25 cellular contexts compared by ENCODE assay signal in the genomic region with DNA sequence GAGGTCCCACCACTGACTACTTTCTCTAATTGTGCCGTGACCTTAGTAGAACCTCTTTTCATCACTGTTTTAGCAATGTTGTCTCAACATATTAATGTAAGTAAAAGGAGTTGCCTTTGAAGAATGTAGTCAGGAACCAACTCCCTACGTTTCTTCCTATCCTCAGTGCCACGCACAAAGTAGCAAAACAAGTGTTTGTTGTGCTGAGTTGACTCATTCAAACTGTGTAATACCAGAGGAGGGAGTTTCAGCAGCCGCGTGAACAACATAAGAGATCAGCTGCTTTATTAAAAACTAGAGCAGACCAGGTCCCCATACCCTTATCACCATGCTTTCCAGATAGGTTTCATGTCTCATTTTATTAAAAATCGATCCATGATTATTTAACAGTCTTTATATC. TPM values are rescaled to one million over a fixed set of nuclear protein-coding genes. Genes with fewer than 3 reads are reported as not detected.
DNase-seq lines count a peak whose midpoint lies in the region; ATAC-seq and TF ChIP-seq lines count a peak whose summit lies in the region.
"Had no signal": no experiment of that assay in that cellular context is flagged by ENCODE, and none has a peak within 500 bp of the region (broad histone marks: within the 10 kb centered on the region; RNA-seq: fewer than 3 reads in every experiment).

No MANE protein-coding gene starts in this region.

- H3K27ac ChIP-seq in neutrophil = peak overlapping the region; percentile 47
- no peak overlapping the region for H3K27ac ChIP-seq in right atrium auricular region
- H3K27ac ChIP-seq in dorsolateral prefrontal cortex = no peak overlapping the region
- H3K27ac ChIP-seq: BLaER1 had no signal

- H3K4me1 ChIP-seq in neutrophil (ENCODE audit: control insufficient read depth in 1 of 2, insufficient read depth in 1 of 2, low read depth in 1 of 2, low read length in 1 of 2) = peaks cover 13 to 17% of the 10 kb centered on the region in 2 experiments
- peaks cover 0 to 10% of the 10 kb centered on the region in 2 donors for H3K4me1 ChIP-seq in right atrium auricular region
- H3K4me1 ChIP-seq: BE2C, BLaER1 had no signal

- intact Hi-C loops in dorsolateral prefrontal cortex (cut with DNase I) = no loop called here

- DNase-seq in epithelial cell of esophagus (ENCODE audit: low read depth) (peak; percentile 62), right atrium auricular region (ENCODE audit: low spot score) (no peak), dorsolateral prefrontal cortex (no peak)
- DNase-seq in activated T-cell treated with anti-CD3 and anti-CD28 coated beads, Interleukin-2, amount 50 U/mL, for 4 hours = no peak
- DNase-seq: 8988T; ACHN; BE2C; C1 segment of cervical spinal cord; CD4-positive, alpha-beta memory T cell; CD4-positive, CD25-positive, alpha-beta regulatory T cell; CD8-positive, alpha-beta memory T cell; COR-L47; DMS 273 treated with DMSO at 0.1 percent for 48 hours; DMS153; DMS53; DMS79; DND-41; EL; GDM1 had no signal

- H3K27me3 ChIP-seq in neutrophil = no peaks in the 10 kb centered on the region
- no peaks in the 10 kb centered on the region for H3K27me3 ChIP-seq in right atrium auricular region
- no peaks in the 10 kb centered on the region for H3K27me3 ChIP-seq in dorsolateral prefrontal cortex
- H3K27me3 ChIP-seq: BE2C, BLaER1 had no signal

- H3K27me3 Mint-ChIP-seq in activated T-cell treated with anti-CD3 and anti-CD28 coated beads, Interleukin-2, amount 50 U/mL, for 4 hours (ENCODE audit: low read depth) = peaks cover 6% of the 10 kb centered on the region

- ATAC-seq in activated T-cell treated with anti-CD3 and anti-CD28 coated beads, Interleukin-2, amount 50 U/mL, for 4 hours = no peak
- ATAC-seq: GM12878 had no signal

- H3K4me3 ChIP-seq in epithelial cell of esophagus (ENCODE audit: low read length) (no peak overlapping the region), neutrophil (ENCODE audit: low read depth in 1 of 2, low read length in 1 of 2) (no peak overlapping the region), right atrium auricular region (no peak overlapping the region), dorsolateral prefrontal cortex (no peak overlapping the region)
- H3K4me3 ChIP-seq: BLaER1, GM12878 had no signal

- no peaks in the 10 kb centered on the region for H3K36me3 Mint-ChIP-seq in activated T-cell treated with anti-CD3 and anti-CD28 coated beads, Interleukin-2, amount 50 U/mL, for 4 hours (ENCODE audit: insufficient read depth)
- H3K36me3 Mint-ChIP-seq: CD4-positive, alpha-beta memory T cell; CD8-positive, alpha-beta memory T cell had no signal

- H3K9me3 Mint-ChIP-seq in activated T-cell treated with anti-CD3 and anti-CD28 coated beads, Interleukin-2, amount 50 U/mL, for 4 hours = no peaks in the 10 kb centered on the region
- H3K9me3 Mint-ChIP-seq: CD8-positive, alpha-beta memory T cell had no signal

- H3K9me3 ChIP-seq in neutrophil = no peaks in the 10 kb centered on the region
- H3K9me3 ChIP-seq in right atrium auricular region = no peaks in the 10 kb centered on the region
- H3K9me3 ChIP-seq: BE2C had no signal

- H3K4me3 Mint-ChIP-seq in activated T-cell treated with anti-CD3 and anti-CD28 coated beads, Interleukin-2, amount 50 U/mL, for 4 hours = no peak overlapping the region
- H3K4me3 Mint-ChIP-seq: CD14-positive monocyte; CD4-positive, alpha-beta memory T cell; CD4-positive, CD25-positive, alpha-beta regulatory T cell; CD8-positive, alpha-beta memory T cell had no signal

- no peak for TF ChIP-seq CTCF in epithelial cell of esophagus (IDR thresholded peaks at IDR 0.05; ENCODE audit: insufficient read depth, low read depth, low read length, missing control alignments)
- TF ChIP-seq CTCF in neutrophil (IDR thresholded peaks at IDR 0.05) = no peak
- no peak for TF ChIP-seq CTCF in right atrium auricular region (IDR thresholded peaks at IDR 0.05)
- TF ChIP-seq CTCF in dorsolateral prefrontal cortex (IDR thresholded peaks at IDR 0.05 in 54 of 56, conservative IDR thresholded peaks at IDR 0.05 in 2 of 56; ENCODE audit: low read depth in 1 of 56, partially characterized antibody in 56 of 56) = no peak

- no peaks in the 10 kb centered on the region for H3K4me1 Mint-ChIP-seq in activated T-cell treated with anti-CD3 and anti-CD28 coated beads, Interleukin-2, amount 50 U/mL, for 4 hours (ENCODE audit: low read depth)
- H3K4me1 Mint-ChIP-seq: CD4-positive, alpha-beta memory T cell; CD4-positive, CD25-positive, alpha-beta regulatory T cell; CD8-positive, alpha-beta memory T cell had no signal

- H3K36me3 ChIP-seq in neutrophil = peaks cover 42% of the 10 kb centered on the region
- no peaks in the 10 kb centered on the region for H3K36me3 ChIP-seq in right atrium auricular region
- H3K36me3 ChIP-seq: BE2C, BLaER1 had no signal

RNA-seq across cellular contexts. Expression of gene PLBD1, which starts 19.1 kb away (rescaled TPM):
- total RNA-seq in right atrium auricular region (10 to 100 TPM; 15.1 to 21.5 TPM), dorsolateral prefrontal cortex (1 to 10 TPM in 103 of 120 experiments, under 1 TPM in 17; 0.26 to 8.7 (median 1.9) TPM)
- total RNA-seq in activated T-cell treated with anti-CD3 and anti-CD28 coated beads, Interleukin-2, amount 50 U/mL, for 4 hours = under 1 TPM in 2 of 3 donors, not detected in 1; 0.13 to 0.43 TPM
- total RNA-seq: A673; CD4-positive, CD25-positive, alpha-beta regulatory T cell; G401 had no signal
